In genomic region chr5:138180841-138181240, GRCh38 we compare ENCODE assay signal across 1 cellular context.
TF ChIP-seq lines count a peak whose summit lies in the region.

No MANE protein-coding gene starts in this region.

TF ChIP-seq in GM23338, 12 proteins besides CTCF, POLR2A, EP300 and RAD21 (continued from another document):
- TF ChIP-seq, protein P1, sequence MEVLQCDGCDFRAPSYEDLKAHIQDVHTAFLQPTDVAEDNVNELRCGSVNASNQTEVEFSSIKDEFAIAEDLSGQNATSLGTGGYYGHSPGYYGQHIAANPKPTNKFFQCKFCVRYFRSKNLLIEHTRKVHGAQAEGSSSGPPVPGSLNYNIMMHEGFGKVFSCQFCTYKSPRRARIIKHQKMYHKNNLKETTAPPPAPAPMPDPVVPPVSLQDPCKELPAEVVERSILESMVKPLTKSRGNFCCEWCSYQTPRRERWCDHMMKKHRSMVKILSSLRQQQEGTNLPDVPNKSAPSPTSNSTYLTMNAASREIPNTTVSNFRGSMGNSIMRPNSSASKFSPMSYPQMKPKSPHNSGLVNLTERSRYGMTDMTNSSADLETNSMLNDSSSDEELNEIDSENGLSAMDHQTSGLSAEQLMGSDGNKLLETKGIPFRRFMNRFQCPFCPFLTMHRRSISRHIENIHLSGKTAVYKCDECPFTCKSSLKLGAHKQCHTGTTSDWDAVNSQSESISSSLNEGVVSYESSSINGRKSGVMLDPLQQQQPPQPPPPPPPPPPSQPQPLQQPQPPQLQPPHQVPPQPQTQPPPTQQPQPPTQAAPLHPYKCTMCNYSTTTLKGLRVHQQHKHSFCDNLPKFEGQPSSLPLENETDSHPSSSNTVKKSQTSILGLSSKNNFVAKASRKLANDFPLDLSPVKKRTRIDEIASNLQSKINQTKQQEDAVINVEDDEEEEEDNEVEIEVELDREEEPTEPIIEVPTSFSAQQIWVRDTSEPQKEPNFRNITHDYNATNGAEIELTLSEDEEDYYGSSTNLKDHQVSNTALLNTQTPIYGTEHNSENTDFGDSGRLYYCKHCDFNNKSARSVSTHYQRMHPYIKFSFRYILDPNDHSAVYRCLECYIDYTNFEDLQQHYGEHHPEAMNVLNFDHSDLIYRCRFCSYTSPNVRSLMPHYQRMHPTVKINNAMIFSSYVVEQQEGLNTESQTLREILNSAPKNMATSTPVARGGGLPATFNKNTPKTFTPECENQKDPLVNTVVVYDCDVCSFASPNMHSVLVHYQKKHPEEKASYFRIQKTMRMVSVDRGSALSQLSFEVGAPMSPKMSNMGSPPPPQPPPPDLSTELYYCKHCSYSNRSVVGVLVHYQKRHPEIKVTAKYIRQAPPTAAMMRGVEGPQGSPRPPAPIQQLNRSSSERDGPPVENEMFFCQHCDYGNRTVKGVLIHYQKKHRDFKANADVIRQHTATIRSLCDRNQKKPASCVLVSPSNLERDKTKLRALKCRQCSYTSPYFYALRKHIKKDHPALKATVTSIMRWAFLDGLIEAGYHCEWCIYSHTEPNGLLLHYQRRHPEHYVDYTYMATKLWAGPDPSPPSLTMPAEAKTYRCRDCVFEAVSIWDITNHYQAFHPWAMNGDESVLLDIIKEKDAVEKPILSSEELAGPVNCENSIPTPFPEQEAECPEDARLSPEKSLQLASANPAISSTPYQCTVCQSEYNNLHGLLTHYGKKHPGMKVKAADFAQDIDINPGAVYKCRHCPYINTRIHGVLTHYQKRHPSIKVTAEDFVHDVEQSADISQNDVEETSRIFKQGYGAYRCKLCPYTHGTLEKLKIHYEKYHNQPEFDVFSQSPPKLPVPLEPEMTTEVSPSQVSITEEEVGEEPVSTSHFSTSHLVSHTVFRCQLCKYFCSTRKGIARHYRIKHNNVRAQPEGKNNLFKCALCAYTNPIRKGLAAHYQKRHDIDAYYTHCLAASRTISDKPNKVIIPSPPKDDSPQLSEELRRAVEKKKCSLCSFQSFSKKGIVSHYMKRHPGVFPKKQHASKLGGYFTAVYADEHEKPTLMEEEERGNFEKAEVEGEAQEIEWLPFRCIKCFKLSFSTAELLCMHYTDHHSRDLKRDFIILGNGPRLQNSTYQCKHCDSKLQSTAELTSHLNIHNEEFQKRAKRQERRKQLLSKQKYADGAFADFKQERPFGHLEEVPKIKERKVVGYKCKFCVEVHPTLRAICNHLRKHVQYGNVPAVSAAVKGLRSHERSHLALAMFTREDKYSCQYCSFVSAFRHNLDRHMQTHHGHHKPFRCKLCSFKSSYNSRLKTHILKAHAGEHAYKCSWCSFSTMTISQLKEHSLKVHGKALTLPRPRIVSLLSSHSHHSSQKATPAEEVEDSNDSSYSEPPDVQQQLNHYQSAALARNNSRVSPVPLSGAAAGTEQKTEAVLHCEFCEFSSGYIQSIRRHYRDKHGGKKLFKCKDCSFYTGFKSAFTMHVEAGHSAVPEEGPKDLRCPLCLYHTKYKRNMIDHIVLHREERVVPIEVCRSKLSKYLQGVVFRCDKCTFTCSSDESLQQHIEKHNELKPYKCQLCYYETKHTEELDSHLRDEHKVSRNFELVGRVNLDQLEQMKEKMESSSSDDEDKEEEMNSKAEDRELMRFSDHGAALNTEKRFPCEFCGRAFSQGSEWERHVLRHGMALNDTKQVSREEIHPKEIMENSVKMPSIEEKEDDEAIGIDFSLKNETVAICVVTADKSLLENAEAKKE (CRISPR knock-in tag; IDR thresholded peaks at IDR 0.05): no peak
- TF ChIP-seq REST (IDR thresholded peaks at IDR 0.05; ENCODE audit: unreplicated experiment): no peak
- TF ChIP-seq CREB1 (CRISPR knock-in tag; IDR thresholded peaks at IDR 0.05; ENCODE audit: low read depth): no peak
- no peak for TF ChIP-seq ETS1 (IDR thresholded peaks at IDR 0.05)
- no peak for TF ChIP-seq STAT1 (IDR thresholded peaks at IDR 0.05; ENCODE audit: unreplicated experiment)
- TF ChIP-seq ZNF114 (CRISPR knock-in tag; IDR thresholded peaks at IDR 0.05): no peak
- TF ChIP-seq ZNF331 (CRISPR knock-in tag; IDR thresholded peaks at IDR 0.05; ENCODE audit: low read depth): no peak
- TF ChIP-seq JUNB (IDR thresholded peaks at IDR 0.05; ENCODE audit: unreplicated experiment): no peak
- no peak for TF ChIP-seq POLR2AphosphoS5 (IDR thresholded peaks at IDR 0.05; ENCODE audit: low read depth)
